In genomic region chr15:95988574-95988887, GRCh38 we compare ENCODE assay signal across 14 cellular contexts.
DNase-seq lines count a peak whose midpoint lies in the region; ATAC-seq and TF ChIP-seq lines count a peak whose summit lies in the region.
"Had no signal": no experiment of that assay in that cellular context is flagged by ENCODE, and none has a peak within 500 bp of the region (broad histone marks: within the 10 kb centered on the region; RNA-seq: fewer than 3 reads in every experiment).

No MANE protein-coding gene starts in this region.

- DNase-seq in KBM-7, result peak; percentile 18
- peak; percentile 30 for DNase-seq in brain pericyte (ENCODE audit: low read depth, low spot score)
- no peak for DNase-seq in natural killer cell
- DNase-seq in COLO829 (ENCODE audit: low spot score), result no peak
- DNase-seq: activated CD4-positive, alpha-beta T cell treated with anti-CD3 and anti-CD28 coated beads for 36 hours; NCI-H1417 treated with DMSO at 0.1 percent for 48 hours had no signal

- in situ Hi-C loops in KBM-7 (cut with MboI; ENCODE audit: low pct_unique_long_range_greater_than_20kb, low sequenced_read_pairs), result no loop called here

- peak in 1 of 3 donors; percentile 28 for ATAC-seq in natural killer cell
- no peak for ATAC-seq in HG03469 (IDR thresholded peaks at IDR 0.05; ENCODE audit: unreplicated experiment)
- no peak for ATAC-seq in HG02870 (IDR thresholded peaks at IDR 0.05; ENCODE audit: unreplicated experiment)
- no peak for ATAC-seq in GM21526 (IDR thresholded peaks at IDR 0.05; ENCODE audit: low FRiP score, unreplicated experiment)
- ATAC-seq: activated CD4-positive, alpha-beta T cell treated with anti-CD3 and anti-CD28 coated beads for 36 hours; esophagus mucosa; SK-N-SH treated with all-trans-retinoic acid at 6 μM for 48 hours had no signal

- peaks cover 37 to 52% of the 10 kb centered on the region in 2 donors for H3K27me3 Mint-ChIP-seq in natural killer cell (ENCODE audit: low read depth in 2 of 2)

- H3K4me1 Mint-ChIP-seq in natural killer cell, result peaks cover 41 to 49% of the 10 kb centered on the region in 2 donors

- intact Hi-C loops in natural killer cell (cut with micrococcal nuclease), result no loop called here

- peak overlapping the region; percentile 66 for H3K4me3 Mint-ChIP-seq in natural killer cell
- H3K4me3 Mint-ChIP-seq: activated CD4-positive, alpha-beta T cell treated with anti-CD3 and anti-CD28 coated beads for 36 hours; activated T-helper 1 cell treated with anti-CD3 and anti-CD28 coated beads, Interleukin-12 subunit alpha, Interleukin-12 subunit beta, Interleukin-2, Interleukin-4 antibody, amounts not matched to agents 30 ng/mL and 10 ng/mL and 1 ng/mL, durations not matched to agents 14 hours and 24 hours and 36 hours had no signal

- H3K9me3 Mint-ChIP-seq in natural killer cell, result no peaks in the 10 kb centered on the region

- TF ChIP-seq CTCF in C4-2B (conservative IDR thresholded peaks at IDR 0.05), result no peak
- no peak for TF ChIP-seq CTCF in natural killer cell (IDR thresholded peaks at IDR 0.05)

- peak overlapping the region in 1 of 2 donors; percentile 14 for H3K27ac Mint-ChIP-seq in natural killer cell
- H3K27ac Mint-ChIP-seq: activated CD4-positive, alpha-beta T cell treated with anti-CD3 and anti-CD28 coated beads for 36 hours; activated T-helper 1 cell treated with anti-CD3 and anti-CD28 coated beads, Interleukin-12 subunit alpha, Interleukin-12 subunit beta, Interleukin-2, Interleukin-4 antibody, amounts not matched to agents 30 ng/mL and 10 ng/mL and 1 ng/mL, durations not matched to agents 14 hours and 24 hours and 36 hours had no signal

- peak overlapping the region; percentile 47; the same call in 1 of the 2 replicates for H3K27ac ChIP-seq in C4-2B
- H3K27ac ChIP-seq: cardiac muscle cell had no signal

- peaks cover 13% of the 10 kb centered on the region for H3K36me3 Mint-ChIP-seq in natural killer cell

Comparison
In these comparisons a context has a peak if more than half of its experiments do, and no peak if none do; other contexts are left out.
1. DNase-seq: peak in KBM-7 (single experiment) and brain pericyte (single experiment); none in natural killer cell (single experiment) and COLO829 (single experiment).